31 cellular contexts compared by ENCODE assay signal in the genomic region with DNA sequence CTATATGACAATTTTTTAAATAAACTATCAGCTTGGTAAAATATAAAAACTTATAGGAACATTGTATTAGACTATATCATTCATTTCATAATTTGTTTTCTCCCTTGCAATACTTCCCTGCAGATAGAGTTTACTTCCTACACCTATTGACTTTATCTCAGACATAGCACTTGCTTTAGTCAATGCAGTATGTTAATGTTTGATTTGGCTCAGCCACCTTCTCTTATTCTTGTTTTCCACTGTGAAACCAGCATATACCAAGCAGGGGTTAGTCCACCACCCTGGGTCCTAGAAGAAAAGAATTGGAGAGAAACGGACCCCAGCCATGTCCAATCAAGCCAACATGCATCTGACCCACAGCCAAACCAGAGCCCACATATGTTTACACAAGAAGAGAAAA. TPM values are rescaled to one million over a fixed set of nuclear protein-coding genes. Genes with fewer than 3 reads are reported as not detected.
"Had no signal": no experiment of that assay in that cellular context is flagged by ENCODE, and none has a peak within 500 bp of the region (broad histone marks: within the 10 kb centered on the region; RNA-seq: fewer than 3 reads in every experiment).

No MANE protein-coding gene starts in this region.

- H3K27me3 ChIP-seq: brain microvascular endothelial cell, esophagus squamous epithelium, gastroesophageal sphincter had no signal

- H3K36me3 ChIP-seq: brain microvascular endothelial cell, esophagus squamous epithelium, gastroesophageal sphincter, WERI-Rb-1 had no signal

- H3K36me3 Mint-ChIP-seq: activated naive CD8-positive, alpha-beta T cell had no signal

- H3K4me1 Mint-ChIP-seq: activated B cell treated with CpG ODN at 0.5 μM for 24 hours; activated T-helper 17 cell treated with anti-CD3 and anti-CD28 coated beads, Interleukin-2, amount 50 U/mL, for 72 hours; central memory CD8-positive, alpha-beta T cell; T-helper 17 cell had no signal

- H3K4me1 ChIP-seq: esophagus squamous epithelium, gastroesophageal sphincter had no signal

- H3K27ac ChIP-seq: brain microvascular endothelial cell, coronary artery, epithelial cell of prostate, esophagus squamous epithelium, gastroesophageal sphincter, WERI-Rb-1 had no signal

- H3K27me3 Mint-ChIP-seq: activated B cell treated with CpG ODN at 0.5 μM for 24 hours; activated CD8-positive, alpha-beta T cell treated with anti-CD3 and anti-CD28 coated beads for 36 hours; activated naive CD8-positive, alpha-beta T cell; activated T-helper 17 cell treated with anti-CD3 and anti-CD28 coated beads, Interleukin-2, amount 50 U/mL, for 72 hours; central memory CD8-positive, alpha-beta T cell; effector memory CD8-positive, alpha-beta T cell; T-helper 17 cell had no signal

- ATAC-seq: activated CD4-positive, CD25-positive, alpha-beta regulatory T cell treated with anti-CD3 and anti-CD28 coated beads, Interleukin-2, amount 50 U/mL, for 24 hours; activated CD8-positive, alpha-beta T cell treated with anti-CD3 and anti-CD28 coated beads for 36 hours; activated T-cell treated with anti-CD3 and anti-CD28 coated beads, Interleukin-2, amount 50 U/mL, for 4 hours; activated T-helper 17 cell treated with anti-CD3 and anti-CD28 coated beads, Interleukin-2, amount 50 U/mL, for 72 hours; effector memory CD8-positive, alpha-beta T cell; gastroesophageal sphincter; T-helper 17 cell had no signal

- H3K9me3 Mint-ChIP-seq: activated B cell treated with CpG ODN at 0.5 μM for 24 hours; activated CD8-positive, alpha-beta T cell treated with anti-CD3 and anti-CD28 coated beads for 36 hours; activated T-cell treated with anti-CD3 and anti-CD28 coated beads, Interleukin-2, amount 50 U/mL, for 4 hours; activated T-helper 17 cell treated with anti-CD3 and anti-CD28 coated beads, Interleukin-2, amount 50 U/mL, for 72 hours; central memory CD8-positive, alpha-beta T cell; T-helper 2 cell treated with Interferon-gamma antibody and Interleukin-4, amounts not matched to agents 5 μg/mL and 100 μg/mL, for 36 hours had no signal

- H3K4me3 Mint-ChIP-seq: activated B cell treated with CpG ODN at 0.5 μM for 24 hours; activated CD8-positive, alpha-beta T cell treated with anti-CD3 and anti-CD28 coated beads for 36 hours; activated naive CD8-positive, alpha-beta T cell; activated T-cell treated with anti-CD3 and anti-CD28 coated beads, Interleukin-2, amount 50 U/mL, for 4 hours; activated T-helper 17 cell treated with anti-CD3 and anti-CD28 coated beads, Interleukin-2, amount 50 U/mL, for 72 hours; central memory CD8-positive, alpha-beta T cell; effector memory CD8-positive, alpha-beta T cell; T-helper 17 cell; T-helper 2 cell treated with Interferon-gamma antibody and Interleukin-4, amounts not matched to agents 5 μg/mL and 100 μg/mL, for 36 hours had no signal

- H3K4me3 ChIP-seq: coronary artery, esophagus squamous epithelium, gastroesophageal sphincter had no signal

- DNase-seq: activated B cell treated with CpG ODN at 0.5 μM for 24 hours; activated CD4-positive, alpha-beta T cell treated with anti-CD3 and anti-CD28 coated beads for 48 hours; activated CD4-positive, alpha-beta T cell treated with anti-CD3 and anti-CD28 coated beads, Interleukin-2, amount 50 U/mL, for 1 hour; activated CD4-positive, alpha-beta T cell treated with anti-CD3 and anti-CD28 coated beads, Interleukin-2, amount 50 U/mL, for 48 hours; activated CD8-positive, alpha-beta memory T cell treated with anti-CD3 and anti-CD28 coated beads for 24 hours; activated CD8-positive, alpha-beta T cell treated with anti-CD3 and anti-CD28 coated beads for 36 hours; activated effector memory CD4-positive, alpha-beta T cell treated with Interleukin-2 at 50 U/mL for 16 hours; activated gamma-delta T cell treated with Interleukin-2 at 50 U/mL for 16 hours; activated naive CD4-positive, alpha-beta T cell treated with anti-CD3 and anti-CD28 coated beads, Interleukin-2, amount 50 U/mL, for 16 hours; activated naive CD4-positive, alpha-beta T cell treated with Interleukin-2 at 50 U/mL for 16 hours; activated T-cell treated with anti-CD3 and anti-CD28 coated beads, Interleukin-2, amount 50 U/mL, for 4 hours; amniotic stem cell; anterior cingulate cortex; brain microvascular endothelial cell; dermis blood vessel endothelial cell; effector CD4-positive, alpha-beta T cell; effector memory CD8-positive, alpha-beta T cell; esophagus squamous epithelium; foreskin melanocyte; T-helper 1 cell; T-helper 17 cell; T1000; WERI-Rb-1 had no signal

- H3K9me3 ChIP-seq: esophagus squamous epithelium, gastroesophageal sphincter had no signal

- H3K27ac Mint-ChIP-seq: activated B cell treated with CpG ODN at 0.5 μM for 24 hours; activated CD8-positive, alpha-beta T cell treated with anti-CD3 and anti-CD28 coated beads for 36 hours; activated naive CD8-positive, alpha-beta T cell; activated T-helper 17 cell treated with anti-CD3 and anti-CD28 coated beads, Interleukin-2, amount 50 U/mL, for 72 hours; effector memory CD8-positive, alpha-beta T cell; T-helper 17 cell; T-helper 2 cell treated with Interferon-gamma antibody and Interleukin-4, amounts not matched to agents 5 μg/mL and 100 μg/mL, for 36 hours had no signal

RNA-seq across cellular contexts. Expression of a gene that starts 10.4 kb away (rescaled TPM):
- total RNA-seq: activated CD8-positive, alpha-beta T cell treated with anti-CD3 and anti-CD28 coated beads for 36 hours had no signal
